Comparison of ENCODE assay signal across 12 cellular contexts in genomic region chr2:237895544-237896506, GRCh38. TPM values are rescaled to one million over a fixed set of nuclear protein-coding genes. Genes with fewer than 3 reads are reported as not detected.
A peak's percentile ranks its signal among the peaks of the same experiment; 100 is the strongest.
DNase-seq lines count a peak whose midpoint lies in the region; ATAC-seq and TF ChIP-seq lines count a peak whose summit lies in the region.
"Had no signal": no experiment of that assay in that cellular context is flagged by ENCODE, and none has a peak within 500 bp of the region (broad histone marks: within the 10 kb centered on the region; RNA-seq: fewer than 3 reads in every experiment).

No MANE protein-coding gene starts in this region.

- H3K4me3 Mint-ChIP-seq in CD14-positive monocyte, result no peak overlapping the region
- H3K4me3 Mint-ChIP-seq: T-helper 1 cell treated with Interleukin-12 subunit alpha and Interleukin-12 subunit beta and Interleukin-4 antibody, amounts not matched to agents 30 μg/mL and 1 μg/mL, for 36 hours had no signal

- no peak for TF ChIP-seq CTCF in CD14-positive monocyte (IDR thresholded peaks at IDR 0.05)
- no peak for TF ChIP-seq CTCF in esophagus muscularis mucosa (IDR thresholded peaks at IDR 0.05)
- no peak for TF ChIP-seq CTCF in omental fat pad (IDR thresholded peaks at IDR 0.05)
- no peak for TF ChIP-seq CTCF in colonic mucosa (IDR thresholded peaks at IDR 0.05)

- peak overlapping the region; percentile 91 to 97 (median 95) for H3K27ac ChIP-seq in esophagus muscularis mucosa (replicated peaks in 1 of 4)
- H3K27ac ChIP-seq in colonic mucosa, result no peak overlapping the region

- WGBS in esophagus muscularis mucosa, result 68% methylated on average over 16 of the region's 27 CpGs

- H3K27me3 Mint-ChIP-seq in CD14-positive monocyte (ENCODE audit: low read depth in 3 of 3), result peaks cover 0 to 4% (median 2%) of the 10 kb centered on the region in 3 donors

- H3K4me3 ChIP-seq in esophagus muscularis mucosa (no peak overlapping the region), colonic mucosa (no peak overlapping the region)
- H3K4me3 ChIP-seq: adrenal gland had no signal

- no peaks in the 10 kb centered on the region for H3K36me3 ChIP-seq in esophagus muscularis mucosa
- H3K36me3 ChIP-seq in colonic mucosa, result no peaks in the 10 kb centered on the region
- H3K36me3 ChIP-seq: adrenal gland had no signal

- TF ChIP-seq POLR2A in esophagus muscularis mucosa (IDR thresholded peaks at IDR 0.05; ENCODE audit: low read depth), result peak; percentile 2

- H3K27me3 ChIP-seq in esophagus muscularis mucosa (no peaks in the 10 kb centered on the region), colonic mucosa (no peaks in the 10 kb centered on the region)
- H3K27me3 ChIP-seq: adrenal gland had no signal

- intact Hi-C loops in CD14-positive monocyte (cut with micrococcal nuclease), result no loop called here
- intact Hi-C loops in esophagus muscularis mucosa (cut with DNase I), result loop anchor here (5.0 kb wide), 1 partner anchor 34 kb away; no protein-coding TSS in a partner anchor
- intact Hi-C loops in colonic mucosa (cut with DNase I), result no loop called here

- H3K27ac Mint-ChIP-seq in CD14-positive monocyte, result no peak overlapping the region

- H3K4me1 ChIP-seq in esophagus muscularis mucosa (peaks cover 51 to 87% (median 78%) of the 10 kb centered on the region in 4 donors), colonic mucosa (no peaks in the 10 kb centered on the region)

- H3K9me3 Mint-ChIP-seq in CD14-positive monocyte, result no peaks in the 10 kb centered on the region
- H3K9me3 Mint-ChIP-seq: T-helper 1 cell treated with Interleukin-12 subunit alpha and Interleukin-12 subunit beta and Interleukin-4 antibody, amounts not matched to agents 30 μg/mL and 1 μg/mL, for 36 hours had no signal

- peak; percentile 65 for TF ChIP-seq EP300 in esophagus muscularis mucosa (IDR thresholded peaks at IDR 0.05)

- no peaks in the 10 kb centered on the region for H3K36me3 Mint-ChIP-seq in CD14-positive monocyte

- H3K4me1 Mint-ChIP-seq in CD14-positive monocyte, result peaks cover 19% of the 10 kb centered on the region

- H3K9me3 ChIP-seq in esophagus muscularis mucosa (no peaks in the 10 kb centered on the region), colonic mucosa (no peaks in the 10 kb centered on the region)
- H3K9me3 ChIP-seq: adrenal gland had no signal

- H3K9ac ChIP-seq in colonic mucosa (ENCODE audit: low read depth in 2 of 2, low read length in 2 of 2), result peak overlapping the region in 1 of 2 donors; percentile 35

- peak; percentile 77 for ATAC-seq in omental fat pad (ENCODE audit: low FRiP score)
- ATAC-seq in HG03378 (IDR thresholded peaks at IDR 0.05; ENCODE audit: unreplicated experiment), result no peak
- ATAC-seq: left colon had no signal

- DNase-seq in CD14-positive monocyte (ENCODE audit: low spot score), result peak; percentile 40
- peak; percentile 65 for DNase-seq in NCI-H2171 treated with DMSO at 0.1 percent for 48 hours (lab: John Stamatoyannopoulos, UW)
- no peak for DNase-seq in esophagus muscularis mucosa (ENCODE audit: extremely low spot score)
- no peak for DNase-seq in omental fat pad (ENCODE audit: low spot score)
- DNase-seq in cortex of kidney (lab: John Stamatoyannopoulos, UW), result no peak
- no peak for DNase-seq in colonic mucosa
- DNase-seq in T-helper 2 cell, result no peak
- DNase-seq: adrenal gland, DND-41 had no signal

RNA-seq across cellular contexts. Expression of gene RAMP1, which starts 36.4 kb away (rescaled TPM):
- polyA plus RNA-seq in CD14-positive monocyte, result not detected
- 100 to 1,000 TPM; 172 to 287 (median 231) TPM for total RNA-seq in esophagus muscularis mucosa
- 10 to 100 TPM in 3 of 4 donors, 1 to 10 TPM in 1; 1.3 to 50.8 (median 31.5) TPM for total RNA-seq in omental fat pad
- total RNA-seq in colonic mucosa, result 10 to 100 TPM in 1 of 2 donors, 1 to 10 TPM in 1; 2.7 to 27.2 TPM

Comparison
In these comparisons a context has a peak if more than half of its experiments do, and no peak if none do; other contexts are left out.
1. DNase-seq: peak in CD14-positive monocyte (single experiment) and NCI-H2171 treated with DMSO at 0.1 percent for 48 hours (single experiment); none in esophagus muscularis mucosa (single experiment), omental fat pad (single experiment), cortex of kidney (single experiment), colonic mucosa (single experiment) and T-helper 2 cell (0 of 5).